Comparison of ENCODE assay signal across 26 cellular contexts in the genomic region with DNA sequence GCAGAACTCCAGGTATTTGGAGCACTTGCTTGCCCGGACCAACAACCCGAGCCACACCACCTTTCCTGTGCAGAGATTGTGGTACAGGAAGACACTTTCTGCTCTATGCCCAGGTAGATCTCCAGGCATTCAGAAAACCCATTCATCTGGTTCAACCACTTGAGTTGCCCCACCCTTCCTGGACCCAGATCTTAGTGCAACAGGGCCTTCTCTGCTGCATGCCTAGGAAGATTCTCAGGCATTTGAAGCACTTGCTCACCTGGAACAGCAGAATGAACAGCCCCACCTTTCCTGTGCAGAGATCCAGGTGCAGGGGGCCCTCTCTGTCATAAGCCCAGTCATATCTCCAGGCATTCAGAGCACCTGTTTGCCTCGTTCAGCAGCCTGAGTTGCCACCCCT.
DNase-seq lines count a peak whose midpoint lies in the region; ATAC-seq and TF ChIP-seq lines count a peak whose summit lies in the region.
"Had no signal": no experiment of that assay in that cellular context is flagged by ENCODE, and none has a peak within 500 bp of the region (broad histone marks: within the 10 kb centered on the region; RNA-seq: fewer than 3 reads in every experiment).

No MANE protein-coding gene starts in this region.

- H3K4me2 ChIP-seq in PC-3 (ENCODE audit: low read length), result peak overlapping the region; percentile 63
- H3K4me2 ChIP-seq: KMS-11 had no signal

- no peak overlapping the region for H3K4me3 Mint-ChIP-seq in CD8-positive, alpha-beta T cell
- H3K4me3 Mint-ChIP-seq in activated CD4-positive, alpha-beta memory T cell treated with anti-CD3 and anti-CD28 coated beads, Interleukin-2, amount 10 ng/mL, durations not matched to agents 7 days and 5 days, result no peak overlapping the region
- H3K4me3 Mint-ChIP-seq: activated CD8-positive, alpha-beta memory T cell treated with anti-CD3 and anti-CD28 coated beads, Interleukin-2, amount 10 ng/mL, durations not matched to agents 7 days and 5 days; natural killer cell treated with Interleukin-12 subunit alpha and Interleukin-12 subunit beta and Interleukin-15 and Interleukin-18, amount 100 ng/mL, for 72 hours had no signal

- BruUV-seq in PC-3 (replicated peaks; lab: Mats Ljungman, UMichigan), result no TSS peak

- H3K27me3 Mint-ChIP-seq in CD8-positive, alpha-beta T cell (ENCODE audit: low read depth), result no peaks in the 10 kb centered on the region
- no peaks in the 10 kb centered on the region for H3K27me3 Mint-ChIP-seq in activated CD4-positive, alpha-beta memory T cell treated with anti-CD3 and anti-CD28 coated beads, Interleukin-2, amount 10 ng/mL, durations not matched to agents 7 days and 5 days
- H3K27me3 Mint-ChIP-seq: activated CD8-positive, alpha-beta memory T cell treated with anti-CD3 and anti-CD28 coated beads, Interleukin-2, amount 10 ng/mL, durations not matched to agents 7 days and 5 days; natural killer cell treated with Interleukin-12 subunit alpha and Interleukin-12 subunit beta and Interleukin-15 and Interleukin-18, amount 100 ng/mL, for 72 hours had no signal

- H3K79me2 ChIP-seq in PC-3 (ENCODE audit: low read length), result no peaks in the 10 kb centered on the region

- peak overlapping the region; percentile 69 for H2AFZ ChIP-seq in PC-3 (ENCODE audit: low read length)
- H2AFZ ChIP-seq: GM23248 had no signal

- H3K27ac Mint-ChIP-seq in CD8-positive, alpha-beta T cell, result no peak overlapping the region
- H3K27ac Mint-ChIP-seq in activated CD4-positive, alpha-beta memory T cell treated with anti-CD3 and anti-CD28 coated beads, Interleukin-2, amount 10 ng/mL, durations not matched to agents 7 days and 5 days, result no peak overlapping the region
- H3K27ac Mint-ChIP-seq: activated CD8-positive, alpha-beta memory T cell treated with anti-CD3 and anti-CD28 coated beads, Interleukin-2, amount 10 ng/mL, durations not matched to agents 7 days and 5 days; natural killer cell treated with Interleukin-12 subunit alpha and Interleukin-12 subunit beta and Interleukin-15 and Interleukin-18, amount 100 ng/mL, for 72 hours had no signal

- no peak overlapping the region for H3K9ac ChIP-seq in PC-3 (ENCODE audit: low read length)
- H3K9ac ChIP-seq: GM23248, KMS-11 had no signal

- CTCF ChIA-PET in PC-3 (lab: Charles Lee), result no interaction called here
- CTCF ChIA-PET in CD8-positive, alpha-beta T cell (lab: Charles Lee), result no interaction called here
- CTCF ChIA-PET in activated CD4-positive, alpha-beta memory T cell treated with anti-CD3 and anti-CD28 coated beads, Interleukin-2, amount 10 ng/mL, durations not matched to agents 7 days and 5 days (lab: Charles Lee), result no interaction called here

- no peaks in the 10 kb centered on the region for H3K9me3 ChIP-seq in PC-3 (ENCODE audit: low read length)
- no peaks in the 10 kb centered on the region for H3K9me3 ChIP-seq in CD8-positive, alpha-beta T cell (ENCODE audit: low read length)
- H3K9me3 ChIP-seq: ascending aorta, colonic mucosa, heart left ventricle, MG63, psoas muscle, tibial artery had no signal

- H3K27me3 ChIP-seq in PC-3 (ENCODE audit: low read length) (no peaks in the 10 kb centered on the region), foreskin keratinocyte (no peaks in the 10 kb centered on the region)
- H3K27me3 ChIP-seq in CD8-positive, alpha-beta T cell (ENCODE audit: insufficient read depth, low read length), result no peaks in the 10 kb centered on the region
- H3K27me3 ChIP-seq: ascending aorta, colonic mucosa, heart left ventricle, MG63, tibial artery had no signal

- no peaks in the 10 kb centered on the region for H4K20me1 ChIP-seq in PC-3 (ENCODE audit: low read length)

- H3F3A ChIP-seq in PC-3 (ENCODE audit: low read length, unreplicated experiment), result no peaks in the 10 kb centered on the region

- no peak for TF ChIP-seq CTCF in PC-3 (conservative IDR thresholded peaks at IDR 0.05; ENCODE audit: low read depth, low read length)
- TF ChIP-seq CTCF in foreskin keratinocyte (conservative IDR thresholded peaks at IDR 0.05), result no peak
- no peak for TF ChIP-seq CTCF in CD8-positive, alpha-beta T cell (IDR thresholded peaks at IDR 0.05)

- H3K36me3 Mint-ChIP-seq in CD8-positive, alpha-beta T cell, result no peaks in the 10 kb centered on the region
- H3K36me3 Mint-ChIP-seq in activated CD4-positive, alpha-beta memory T cell treated with anti-CD3 and anti-CD28 coated beads, Interleukin-2, amount 10 ng/mL, durations not matched to agents 7 days and 5 days (ENCODE audit: low read depth), result no peaks in the 10 kb centered on the region
- H3K36me3 Mint-ChIP-seq: activated CD8-positive, alpha-beta memory T cell treated with anti-CD3 and anti-CD28 coated beads, Interleukin-2, amount 10 ng/mL, durations not matched to agents 7 days and 5 days had no signal

- no peaks in the 10 kb centered on the region for H3K9me2 ChIP-seq in PC-3 (replicated peaks; ENCODE audit: low read length)

- DNase-seq in HPDE6-E6E7 (ENCODE audit: extremely low spot score), result peak; percentile 60
- DNase-seq in PC-3, result peak; percentile 89
- peak; percentile 77 to 95 for DNase-seq in foreskin keratinocyte
- DNase-seq in renal cortical epithelial cell (ENCODE audit: low read depth), result peak; percentile 22
- DNase-seq in CD8-positive, alpha-beta T cell, result no peak
- DNase-seq in activated CD4-positive, alpha-beta memory T cell treated with anti-CD3 and anti-CD28 coated beads, Interleukin-2, amount 10 ng/mL, durations not matched to agents 7 days and 5 days, result no peak
- DNase-seq: activated CD8-positive, alpha-beta memory T cell treated with anti-CD3 and anti-CD28 coated beads, Interleukin-2, amount 10 ng/mL, durations not matched to agents 7 days and 5 days; activated gamma-delta T cell treated with Interleukin-2 at 50 U/mL for 16 hours; activated T-cell treated with anti-CD3 and anti-CD28 coated beads, Interleukin-2, amount 50 U/mL, for 48 hours; colonic mucosa; effector CD4-positive, alpha-beta T cell; GM23248; heart left ventricle; MG63; NCI-H1105; NCI-H187; NCI-H774; psoas muscle; stimulated activated CD4-positive, alpha-beta T cell treated with anti-CD3 and anti-CD28 coated beads, Interleukin-4, amount 100 ng/mL, for 1 hour; T-helper 1 cell; tibial artery had no signal

- peaks cover 8% of the 10 kb centered on the region for H3K9me3 Mint-ChIP-seq in CD8-positive, alpha-beta T cell
- H3K9me3 Mint-ChIP-seq in activated CD4-positive, alpha-beta memory T cell treated with anti-CD3 and anti-CD28 coated beads, Interleukin-2, amount 10 ng/mL, durations not matched to agents 7 days and 5 days, result peaks cover 3% of the 10 kb centered on the region

- POLR2A ChIA-PET in PC-3 (lab: Charles Lee; ENCODE audit: unreplicated experiment), result no interaction called here
- POLR2A ChIA-PET in CD8-positive, alpha-beta T cell (lab: Charles Lee), result no interaction called here
- POLR2A ChIA-PET in activated CD4-positive, alpha-beta memory T cell treated with anti-CD3 and anti-CD28 coated beads, Interleukin-2, amount 10 ng/mL, durations not matched to agents 7 days and 5 days (lab: Charles Lee), result no interaction called here

- intact Hi-C loops in PC-3 (cut with micrococcal nuclease), result loop anchor here (10.0 kb wide), 1 partner anchor 404 kb away; no protein-coding TSS in a partner anchor
- intact Hi-C loops in CD8-positive, alpha-beta T cell (cut with DNase I, micrococcal nuclease), result no loop called here

- H3K27ac ChIP-seq in PC-3 (ENCODE audit: low read length) (peak overlapping the region; percentile 64), foreskin keratinocyte (no peak overlapping the region)
- no peak overlapping the region for H3K27ac ChIP-seq in CD8-positive, alpha-beta T cell (ENCODE audit: low read depth, low read length)
- H3K27ac ChIP-seq: ascending aorta, colonic mucosa, GM23248, heart left ventricle, KMS-11, psoas muscle, tibial artery had no signal

- H3K4me1 Mint-ChIP-seq in CD8-positive, alpha-beta T cell (ENCODE audit: low read depth), result no peaks in the 10 kb centered on the region
- no peaks in the 10 kb centered on the region for H3K4me1 Mint-ChIP-seq in activated CD4-positive, alpha-beta memory T cell treated with anti-CD3 and anti-CD28 coated beads, Interleukin-2, amount 10 ng/mL, durations not matched to agents 7 days and 5 days
- H3K4me1 Mint-ChIP-seq: activated CD8-positive, alpha-beta memory T cell treated with anti-CD3 and anti-CD28 coated beads, Interleukin-2, amount 10 ng/mL, durations not matched to agents 7 days and 5 days had no signal

- H3K4me1 ChIP-seq in PC-3 (ENCODE audit: insufficient read depth, low read length) (peaks cover 36% of the 10 kb centered on the region), foreskin keratinocyte (peaks cover 15% of the 10 kb centered on the region)
- H3K4me1 ChIP-seq in CD8-positive, alpha-beta T cell (ENCODE audit: insufficient read depth, low read length), result no peaks in the 10 kb centered on the region
- H3K4me1 ChIP-seq: ascending aorta, colonic mucosa, heart left ventricle, psoas muscle, tibial artery had no signal

- H3K4me3 ChIP-seq in PC-3 (ENCODE audit: low read length), result no peak overlapping the region
- H3K4me3 ChIP-seq in CD8-positive, alpha-beta T cell (ENCODE audit: low read depth, low read length), result no peak overlapping the region
- H3K4me3 ChIP-seq: ascending aorta, colonic mucosa, GM23248, heart left ventricle, MG63, psoas muscle, tibial artery had no signal

- ATAC-seq in PC-3, result peak; percentile 75
- peak; percentile 91 for ATAC-seq in foreskin keratinocyte
- ATAC-seq in HG02938 (IDR thresholded peaks at IDR 0.05; ENCODE audit: unreplicated experiment), result no peak
- ATAC-seq in CD8-positive, alpha-beta T cell, result no peak
- ATAC-seq in GM18873 (IDR thresholded peaks at IDR 0.05; ENCODE audit: low FRiP score, unreplicated experiment), result no peak
- ATAC-seq: activated CD8-positive, alpha-beta memory T cell treated with anti-CD3 and anti-CD28 coated beads, Interleukin-2, amount 10 ng/mL, durations not matched to agents 7 days and 5 days; heart left ventricle; natural killer cell treated with Interleukin-12 subunit alpha and Interleukin-12 subunit beta and Interleukin-15 and Interleukin-18, amount 100 ng/mL, for 72 hours; psoas muscle had no signal

- no peaks in the 10 kb centered on the region for H3K36me3 ChIP-seq in PC-3 (ENCODE audit: low read depth, low read length)
- no peaks in the 10 kb centered on the region for H3K36me3 ChIP-seq in CD8-positive, alpha-beta T cell (ENCODE audit: insufficient read depth, low read length)
- H3K36me3 ChIP-seq: ascending aorta, colonic mucosa, heart left ventricle, MG63, tibial artery had no signal

Comparison
In these comparisons a context has a peak if more than half of its experiments do, and no peak if none do; other contexts are left out.
1. DNase-seq: peak in HPDE6-E6E7 (single experiment), PC-3 (single experiment), foreskin keratinocyte (2 of 2) and renal cortical epithelial cell (single experiment); none in CD8-positive, alpha-beta T cell (0 of 7) and activated CD4-positive, alpha-beta memory T cell treated with anti-CD3 and anti-CD28 coated beads, Interleukin-2, amount 10 ng/mL, durations not matched to agents 7 days and 5 days (single experiment).
2. ATAC-seq: peak in PC-3 (single experiment) and foreskin keratinocyte (single experiment); none in HG02938 (single experiment), CD8-positive, alpha-beta T cell (single experiment) and GM18873 (single experiment).